Comparison of ENCODE assay signal across 9 cellular contexts in genomic region chr4:56531149-56531770, GRCh38. TPM values are rescaled to one million over a fixed set of nuclear protein-coding genes. Genes with fewer than 3 reads are reported as not detected.
DNase-seq lines count a peak whose midpoint lies in the region; ATAC-seq and TF ChIP-seq lines count a peak whose summit lies in the region.
"Had no signal": no experiment of that assay in that cellular context is flagged by ENCODE, and none has a peak within 500 bp of the region (broad histone marks: within the 10 kb centered on the region; RNA-seq: fewer than 3 reads in every experiment).

No MANE protein-coding gene starts in this region.

- H3K36me3 ChIP-seq in heart right ventricle (no peaks in the 10 kb centered on the region), colonic mucosa (no peaks in the 10 kb centered on the region), aorta (ENCODE audit: control insufficient read depth in 1 of 2, insufficient read depth in 2 of 2, low read length in 1 of 2) (no peaks in the 10 kb centered on the region)

- ATAC-seq in heart right ventricle (peak in 1 of 8 donors; percentile 14), left cardiac atrium (no peak), aorta (ENCODE audit: low FRiP score) (peak; percentile 26), HG03432 (IDR thresholded peaks at IDR 0.05; ENCODE audit: unreplicated experiment) (no peak), HG03439 (IDR thresholded peaks at IDR 0.05; ENCODE audit: unreplicated experiment) (no peak)

- DNase-seq in heart right ventricle: no peak
- DNase-seq in left cardiac atrium: no peak
- no peak for DNase-seq in colonic mucosa
- no peak for DNase-seq in aorta
- no peak for DNase-seq in Ammon's horn (ENCODE audit: low spot score)

- H3K4me1 ChIP-seq in heart right ventricle (peaks cover 0 to 15% (median 8%) of the 10 kb centered on the region in 9 donors), colonic mucosa (no peaks in the 10 kb centered on the region), mononuclear cell (ENCODE audit: insufficient read depth, low read length) (peaks cover 8% of the 10 kb centered on the region), aorta (ENCODE audit: control insufficient read depth in 1 of 2, insufficient read depth in 2 of 2, low read length in 2 of 2) (peaks cover 0 to 1% of the 10 kb centered on the region in 2 donors)

- H3K4me3 ChIP-seq in heart right ventricle: peak overlapping the region in 9 of 10 donors; percentile 42 to 71 (median 59)
- H3K4me3 ChIP-seq in colonic mucosa: peak overlapping the region; percentile 47
- H3K4me3 ChIP-seq in mononuclear cell (ENCODE audit: low read length): peak overlapping the region; percentile 53
- peak overlapping the region in 1 of 2 donors; percentile 37 for H3K4me3 ChIP-seq in aorta (ENCODE audit: low read length in 2 of 2)

- H3K27ac ChIP-seq in heart right ventricle (no peak overlapping the region), colonic mucosa (no peak overlapping the region), aorta (ENCODE audit: low read depth in 1 of 2, low read length in 2 of 2) (no peak overlapping the region)

- H3K9me3 ChIP-seq in heart right ventricle: no peaks in the 10 kb centered on the region
- H3K9me3 ChIP-seq in colonic mucosa: no peaks in the 10 kb centered on the region
- no peaks in the 10 kb centered on the region for H3K9me3 ChIP-seq in mononuclear cell (ENCODE audit: low read depth, low read length)
- no peaks in the 10 kb centered on the region for H3K9me3 ChIP-seq in aorta (ENCODE audit: control insufficient read depth, low read length)

- TF ChIP-seq CTCF in heart right ventricle (IDR thresholded peaks at IDR 0.05) (no peak), colonic mucosa (IDR thresholded peaks at IDR 0.05) (no peak)

- intact Hi-C loops in heart right ventricle (cut with DNase I) (loop anchor here in 5 of 10 donors (2.0 to 10.0 kb wide), 4 partner anchors 64 to 106 kb away; partner anchors contain the start of genes PAICS (in 2 of the 5), PPAT (in 2 of the 5) and SRP72 (in 1 of the 5)), left cardiac atrium (cut with DNase I) (no loop called here), colonic mucosa (cut with DNase I) (no loop called here), aorta (cut with DNase I) (no loop called here)

- peak overlapping the region in 1 of 2 donors; percentile 49 for H3K9ac ChIP-seq in colonic mucosa (ENCODE audit: low read depth in 2 of 2, low read length in 2 of 2)

- 20 to 26% methylated on average over 11 of the region's 11 CpGs for WGBS in heart right ventricle, 2 donors
- WGBS in aorta, 2 donors: 27 to 31% methylated on average over 11 of the region's 11 CpGs

- H3K27me3 ChIP-seq in heart right ventricle: peaks cover 0 to 46% (median 17%) of the 10 kb centered on the region in 7 donors
- H3K27me3 ChIP-seq in colonic mucosa: peaks cover 3% of the 10 kb centered on the region
- peaks cover 37% of the 10 kb centered on the region for H3K27me3 ChIP-seq in mononuclear cell (ENCODE audit: insufficient read depth, low read length)
- no peaks in the 10 kb centered on the region for H3K27me3 ChIP-seq in aorta (ENCODE audit: control insufficient read depth in 1 of 2, insufficient read depth in 2 of 2, low read length in 1 of 2)

RNA-seq across cellular contexts. Expression of gene ARL9, which starts 25.7 kb away (rescaled TPM):
- total RNA-seq in heart right ventricle: under 1 TPM in 1 of 10 donors, not detected in 9; 0.19 TPM
- polyA plus RNA-seq in heart right ventricle: under 1 TPM in 1 of 2 donors, not detected in 1; 0.09 TPM
- not detected for total RNA-seq in left cardiac atrium
- under 1 TPM; 0.17 to 0.29 TPM for total RNA-seq in colonic mucosa
- 0.21 TPM for total RNA-seq in mononuclear cell
- under 1 TPM; 0.49 to 0.51 TPM for total RNA-seq in aorta
- under 1 TPM in 1 of 2 donors, not detected in 1; 0.15 TPM for polyA plus RNA-seq in aorta
- total RNA-seq: cardiac septum had no signal
